Comparison of ENCODE assay signal across 14 cellular contexts in genomic region chr15:39434126-39434525, GRCh38.
DNase-seq lines count a peak whose midpoint lies in the region; ATAC-seq and TF ChIP-seq lines count a peak whose summit lies in the region.
"Had no signal": no experiment of that assay in that cellular context is flagged by ENCODE, and none has a peak within 500 bp of the region (broad histone marks: within the 10 kb centered on the region; RNA-seq: fewer than 3 reads in every experiment).

No MANE protein-coding gene starts in this region.

- H3K4me3 ChIP-seq in astrocyte of the spinal cord (ENCODE audit: low read depth, low read length) (no peak overlapping the region), left lung (no peak overlapping the region), sigmoid colon (no peak overlapping the region), ovary (no peak overlapping the region)
- H3K4me3 ChIP-seq: GM12878 had no signal

- H3K36me3 ChIP-seq in left lung (no peaks in the 10 kb centered on the region), sigmoid colon (no peaks in the 10 kb centered on the region), ovary (no peaks in the 10 kb centered on the region)

- H3K4me3 Mint-ChIP-seq in endothelial cell (ENCODE audit: unreplicated experiment), result no peak overlapping the region

- H3K9me3 Mint-ChIP-seq in endothelial cell (ENCODE audit: unreplicated experiment), result no peaks in the 10 kb centered on the region

- TF ChIP-seq CTCF in astrocyte of the spinal cord (IDR thresholded peaks at IDR 0.05; ENCODE audit: low read depth, low read length) (no peak), left lung (IDR thresholded peaks at IDR 0.05) (no peak), sigmoid colon (IDR thresholded peaks at IDR 0.05) (no peak), endothelial cell (IDR thresholded peaks at IDR 0.05; ENCODE audit: unreplicated experiment) (no peak), ovary (IDR thresholded peaks at IDR 0.05) (no peak)

- WGBS in sigmoid colon, 2 donors, result 70 to 75% methylated on average over 3 of the region's 3 CpGs
- 43 to 64% (median 51%) methylated on average over 3 of the region's 3 CpGs for WGBS in ovary, 3 donors

- no peak overlapping the region for H3K27ac ChIP-seq in left lung
- peak overlapping the region in 3 of 4 donors; percentile 40 to 64 (median 52) for H3K27ac ChIP-seq in sigmoid colon
- H3K27ac ChIP-seq in ovary, result no peak overlapping the region

- TF ChIP-seq POLR2A in sigmoid colon (IDR thresholded peaks at IDR 0.05) (no peak), ovary (IDR thresholded peaks at IDR 0.05) (no peak)

- DNase-seq in EH (ENCODE audit: low read depth) (peak; percentile 48), astrocyte of the spinal cord (ENCODE audit: low read depth, low spot score) (peak; percentile 33), left lung (no peak), sigmoid colon (no peak), endothelial cell (ENCODE audit: low spot score) (no peak), NCI-H146 (lab: John Stamatoyannopoulos, UW) (no peak), ovary (no peak)
- DNase-seq: NCI-H1694, NCI-H345, NCI-H69, PC-3 had no signal

- no peak overlapping the region for H3K27ac Mint-ChIP-seq in endothelial cell (ENCODE audit: unreplicated experiment)

- H3K36me3 Mint-ChIP-seq in endothelial cell (ENCODE audit: low read depth, unreplicated experiment), result no peaks in the 10 kb centered on the region

- ATAC-seq in left lung (peak; percentile 45), HG03378 (IDR thresholded peaks at IDR 0.05; ENCODE audit: unreplicated experiment) (no peak)
- ATAC-seq: GM12878, HCT116, PC-3 had no signal

- intact Hi-C loops in left lung (cut with DNase I) (no loop called here), sigmoid colon (cut with DNase I) (no loop called here), ovary (cut with DNase I) (no loop called here)

- peaks cover 4% of the 10 kb centered on the region for H3K27me3 Mint-ChIP-seq in endothelial cell (ENCODE audit: unreplicated experiment)

- H3K27me3 ChIP-seq in left lung, result no peaks in the 10 kb centered on the region
- H3K27me3 ChIP-seq in sigmoid colon, result no peaks in the 10 kb centered on the region
- H3K27me3 ChIP-seq in ovary, result no peaks in the 10 kb centered on the region

- H3K4me1 ChIP-seq in left lung (peaks cover 21 to 45% of the 10 kb centered on the region in 2 donors), sigmoid colon (peaks cover 0 to 51% (median 35%) of the 10 kb centered on the region in 4 donors), ovary (ENCODE audit: insufficient read depth) (peaks cover 13% of the 10 kb centered on the region)

- in situ Hi-C loops in astrocyte of the spinal cord (cut with HindIII; ENCODE audit: low sequenced_read_pairs), result no loop called here

- no peak for TF ChIP-seq EP300 in sigmoid colon (IDR thresholded peaks at IDR 0.05)
- no peak for TF ChIP-seq EP300 in ovary (IDR thresholded peaks at IDR 0.05)

- H3K9me3 ChIP-seq in left lung, result peaks cover 0 to 2% of the 10 kb centered on the region in 2 donors
- H3K9me3 ChIP-seq in sigmoid colon, result no peaks in the 10 kb centered on the region
- no peaks in the 10 kb centered on the region for H3K9me3 ChIP-seq in ovary

- peaks cover 18% of the 10 kb centered on the region for H3K4me1 Mint-ChIP-seq in endothelial cell (ENCODE audit: unreplicated experiment)

Comparison
In these comparisons a context has a peak if more than half of its experiments do, and no peak if none do; other contexts are left out.
1. DNase-seq: peak in EH (single experiment) and astrocyte of the spinal cord (single experiment); none in left lung (0 of 2), sigmoid colon (single experiment), endothelial cell (single experiment), NCI-H146 (single experiment) and ovary (0 of 5).
2. H3K27ac ChIP-seq: peak in sigmoid colon (3 of 4); none in left lung (0 of 2) and ovary (0 of 2).